In the genomic region with DNA sequence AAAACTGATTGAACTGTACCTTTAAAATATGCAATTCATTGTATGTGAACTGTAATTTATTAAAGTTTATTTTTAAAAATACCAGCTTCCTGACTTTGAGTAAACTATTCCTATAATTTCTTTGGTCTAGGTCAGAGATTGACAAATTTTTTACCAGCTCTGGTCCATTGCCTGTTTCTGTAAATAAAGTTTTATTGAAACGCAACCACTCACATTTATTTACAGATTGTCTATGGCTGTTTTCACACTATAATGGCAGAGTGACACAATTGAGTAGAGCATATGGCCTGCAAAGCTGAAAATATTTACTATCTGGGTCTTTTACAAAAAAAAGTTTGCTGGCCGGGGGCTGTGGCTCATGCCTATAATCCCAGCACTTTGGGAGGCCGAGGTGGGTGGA, we compare ENCODE assay signal across 11 cellular contexts.
"Had no signal": no experiment of that assay in that cellular context is flagged by ENCODE, and none has a peak within 500 bp of the region (broad histone marks: within the 10 kb centered on the region; RNA-seq: fewer than 3 reads in every experiment).

No MANE protein-coding gene starts in this region.

- DNase-seq: GM23248, GOT3, H7, H9, HCEC 1CT, HFFc6 had no signal

- H3K9ac ChIP-seq: GM23248 had no signal

- H3K4me1 ChIP-seq: HAP-1 had no signal

- H3K4me3 ChIP-seq: GM23248, GM23338, HAP-1 had no signal

- H2AFZ ChIP-seq: GM23248, GM23338 had no signal

- ATAC-seq: GM23338, HCT116 had no signal

- H3K27ac ChIP-seq: GM23248 had no signal

- FAIRE-seq: H1, H54 had no signal

- H3K4me2 ChIP-seq: GM23338 had no signal

- H3K9me3 ChIP-seq: HAP-1 had no signal

- H3K36me3 ChIP-seq: HAP-1 had no signal
